In genomic region chr20:47274449-47275108, GRCh38 we compare ENCODE assay signal across 8 cellular contexts.
DNase-seq lines count a peak whose midpoint lies in the region; ATAC-seq and TF ChIP-seq lines count a peak whose summit lies in the region.

No MANE protein-coding gene starts in this region.

- peaks cover 8% of the 10 kb centered on the region for H3K36me3 ChIP-seq in CD8-positive, alpha-beta T cell (ENCODE audit: insufficient read depth, low read length)
- H3K36me3 ChIP-seq in gastroesophageal sphincter, result peaks cover 0 to 58% of the 10 kb centered on the region in 2 donors
- peaks cover 0 to 28% (median 14%) of the 10 kb centered on the region in 4 donors for H3K36me3 ChIP-seq in sigmoid colon

- no peak overlapping the region for H3K4me3 ChIP-seq in CD8-positive, alpha-beta T cell (ENCODE audit: low read depth, low read length)
- H3K4me3 ChIP-seq in gastroesophageal sphincter, result no peak overlapping the region
- no peak overlapping the region for H3K4me3 ChIP-seq in sigmoid colon

- no peak for TF ChIP-seq POLR2A in gastroesophageal sphincter (IDR thresholded peaks at IDR 0.05)
- no peak for TF ChIP-seq POLR2A in sigmoid colon (IDR thresholded peaks at IDR 0.05)

- H3K27ac ChIP-seq in CD8-positive, alpha-beta T cell (ENCODE audit: low read depth, low read length), result no peak overlapping the region
- H3K27ac ChIP-seq in gastroesophageal sphincter (peak overlapping the region; percentile 76 to 84 (median 78)), sigmoid colon (peak overlapping the region; percentile 75 to 84 (median 80))

- intact Hi-C loops in CD8-positive, alpha-beta T cell (cut with DNase I, micrococcal nuclease), result loop anchor here in 1 of 2 experiments (10.0 kb wide), 1 partner anchor 70 kb away; no protein-coding TSS in a partner anchor
- intact Hi-C loops in sigmoid colon (cut with DNase I), result loop anchor here (5.0 to 10.0 kb wide), 4 partner anchors 43 to 520 kb away; partner anchors contain the start of gene NCOA3

- DNase-seq in CD8-positive, alpha-beta T cell, result no peak
- peak; percentile 97 for DNase-seq in HT1080 (ENCODE audit: low read depth)
- peak; percentile 47 to 60 for DNase-seq in activated T-cell treated with anti-CD3 and anti-CD28 coated beads, Interleukin-2, amount 50 U/mL, for 72 hours
- peak; percentile 14 for DNase-seq in sigmoid colon
- DNase-seq in mesenteric fat pad (ENCODE audit: low spot score), result no peak
- DNase-seq in Ammon's horn (ENCODE audit: low spot score), result no peak

- H3K36me3 Mint-ChIP-seq in CD8-positive, alpha-beta T cell, result peaks cover 76% of the 10 kb centered on the region
- peaks cover 8 to 24% of the 10 kb centered on the region in 2 donors for H3K36me3 Mint-ChIP-seq in activated T-cell treated with anti-CD3 and anti-CD28 coated beads, Interleukin-2, amount 50 U/mL, for 72 hours (ENCODE audit: insufficient read depth in 2 of 2)

- H3K27ac Mint-ChIP-seq in CD8-positive, alpha-beta T cell, result peak overlapping the region; percentile 70
- H3K27ac Mint-ChIP-seq in activated T-cell treated with anti-CD3 and anti-CD28 coated beads, Interleukin-2, amount 50 U/mL, for 72 hours, result peak overlapping the region; percentile 87

- peak; percentile 40 for ATAC-seq in CD8-positive, alpha-beta T cell
- peak; percentile 68 for ATAC-seq in GM21360 (IDR thresholded peaks at IDR 0.05; ENCODE audit: unreplicated experiment)
- peak; percentile 98 to 99 for ATAC-seq in activated T-cell treated with anti-CD3 and anti-CD28 coated beads, Interleukin-2, amount 50 U/mL, for 72 hours (replicated peaks in 1 of 2)
- ATAC-seq in gastroesophageal sphincter, result peak; percentile 81

- H3K9me3 Mint-ChIP-seq in CD8-positive, alpha-beta T cell, result no peaks in the 10 kb centered on the region
- no peaks in the 10 kb centered on the region for H3K9me3 Mint-ChIP-seq in activated T-cell treated with anti-CD3 and anti-CD28 coated beads, Interleukin-2, amount 50 U/mL, for 72 hours

- no peak for TF ChIP-seq CTCF in CD8-positive, alpha-beta T cell (IDR thresholded peaks at IDR 0.05)
- TF ChIP-seq CTCF in gastroesophageal sphincter (IDR thresholded peaks at IDR 0.05) (no peak), sigmoid colon (IDR thresholded peaks at IDR 0.05) (no peak)

- H3K27me3 ChIP-seq in CD8-positive, alpha-beta T cell (ENCODE audit: insufficient read depth, low read length), result no peaks in the 10 kb centered on the region
- H3K27me3 ChIP-seq in gastroesophageal sphincter (no peaks in the 10 kb centered on the region), sigmoid colon (no peaks in the 10 kb centered on the region)

- H3K27me3 Mint-ChIP-seq in CD8-positive, alpha-beta T cell (ENCODE audit: low read depth), result no peaks in the 10 kb centered on the region
- H3K27me3 Mint-ChIP-seq in activated T-cell treated with anti-CD3 and anti-CD28 coated beads, Interleukin-2, amount 50 U/mL, for 72 hours (ENCODE audit: low read depth), result no peaks in the 10 kb centered on the region

- no peaks in the 10 kb centered on the region for H3K9me3 ChIP-seq in CD8-positive, alpha-beta T cell (ENCODE audit: low read length)
- no peaks in the 10 kb centered on the region for H3K9me3 ChIP-seq in gastroesophageal sphincter
- H3K9me3 ChIP-seq in sigmoid colon, result no peaks in the 10 kb centered on the region

- H3K4me1 ChIP-seq in CD8-positive, alpha-beta T cell (ENCODE audit: insufficient read depth, low read length), result no peaks in the 10 kb centered on the region
- H3K4me1 ChIP-seq in gastroesophageal sphincter (peaks cover 19 to 65% (median 21%) of the 10 kb centered on the region in 3 donors), sigmoid colon (peaks cover 0 to 54% (median 41%) of the 10 kb centered on the region in 4 donors)

- 7 to 10% methylated on average over 3 of the region's 3 CpGs for WGBS in gastroesophageal sphincter (ENCODE audit: low coverage in 1 of 2), 2 donors
- WGBS in sigmoid colon, 2 donors, result 49 to 61% methylated on average over 3 of the region's 3 CpGs

- CTCF ChIA-PET in CD8-positive, alpha-beta T cell (lab: Charles Lee), result interaction anchor here (0.6 to 15.5 kb wide), 20 partner anchors 9 to 349 kb away, joined by 3 to 661 read pairs (median 6); partner anchors contain the start of gene ZMYND8

- peaks cover 10% of the 10 kb centered on the region for H3K4me1 Mint-ChIP-seq in CD8-positive, alpha-beta T cell (ENCODE audit: low read depth)
- peaks cover 56% of the 10 kb centered on the region for H3K4me1 Mint-ChIP-seq in activated T-cell treated with anti-CD3 and anti-CD28 coated beads, Interleukin-2, amount 50 U/mL, for 72 hours (ENCODE audit: low read depth)

- no peak for TF ChIP-seq EP300 in gastroesophageal sphincter (IDR thresholded peaks at IDR 0.05)
- no peak for TF ChIP-seq EP300 in sigmoid colon (IDR thresholded peaks at IDR 0.05)

- POLR2A ChIA-PET in CD8-positive, alpha-beta T cell (lab: Charles Lee), result interaction anchor here (1.1 to 3.0 kb wide), 2 partner anchors 82 to 109 kb away, joined by 4 to 19 read pairs; partner anchors contain the start of gene ZMYND8

- H3K4me3 Mint-ChIP-seq in CD8-positive, alpha-beta T cell, result no peak overlapping the region
- H3K4me3 Mint-ChIP-seq in activated T-cell treated with anti-CD3 and anti-CD28 coated beads, Interleukin-2, amount 50 U/mL, for 72 hours, result peak overlapping the region; percentile 80 to 82

Comparison
In these comparisons a context has a peak if more than half of its experiments do, and no peak if none do; other contexts are left out.
1. ATAC-seq: peak in every context shown above with its lines; median percentile 98 in activated T-cell treated with anti-CD3 and anti-CD28 coated beads, Interleukin-2, amount 50 U/mL, for 72 hours; 81 in gastroesophageal sphincter; 68 in GM21360; 40 in CD8-positive, alpha-beta T cell.
2. DNase-seq: peak in HT1080 (single experiment), activated T-cell treated with anti-CD3 and anti-CD28 coated beads, Interleukin-2, amount 50 U/mL, for 72 hours (2 of 2) and sigmoid colon (single experiment); none in CD8-positive, alpha-beta T cell (0 of 7), mesenteric fat pad (single experiment) and Ammon's horn (single experiment).